In genomic region chr4:119233750-119234149, GRCh38 we compare ENCODE assay signal across 9 cellular contexts. TPM values are rescaled to one million over a fixed set of nuclear protein-coding genes. Genes with fewer than 3 reads are reported as not detected.
A peak's percentile ranks its signal among the peaks of the same experiment; 100 is the strongest.
DNase-seq lines count a peak whose midpoint lies in the region; TF ChIP-seq lines count a peak whose summit lies in the region.
"Had no signal": no experiment of that assay in that cellular context is flagged by ENCODE, and none has a peak within 500 bp of the region (broad histone marks: within the 10 kb centered on the region; RNA-seq: fewer than 3 reads in every experiment).

No MANE protein-coding gene starts in this region.

- H3K4me1 ChIP-seq in mesenchymal stem cell (ENCODE audit: control insufficient read depth, insufficient read depth, low read depth, low read length) (no peaks in the 10 kb centered on the region), A673 (ENCODE audit: insufficient read depth, low read length, poor library complexity, severe bottlenecking) (no peaks in the 10 kb centered on the region)

- POLR2A ChIA-PET in A673 (lab: Charles Lee; ENCODE audit: low non-redundant PET) = no interaction called here

- H2BK120ac ChIP-seq in mesenchymal stem cell (ENCODE audit: low read depth, low read length) = no peak overlapping the region

- H3K4ac ChIP-seq in mesenchymal stem cell (ENCODE audit: low read depth in 1 of 2, low read length in 2 of 2) = peak overlapping the region in 1 of 2 experiments; percentile 35

- H4K8ac ChIP-seq in mesenchymal stem cell (ENCODE audit: low read length) = peak overlapping the region; percentile 91

- CTCF ChIA-PET in A673 (lab: Charles Lee) = no interaction called here

- no peaks in the 10 kb centered on the region for H3K27me3 Mint-ChIP-seq in activated naive CD8-positive, alpha-beta T cell treated with anti-CD3 and anti-CD28 coated beads for 36 hours

- H3K14ac ChIP-seq in mesenchymal stem cell (ENCODE audit: low read length in 2 of 2) = no peak overlapping the region

- H3K4me3 ChIP-seq in MG63 (no peak overlapping the region), mesenchymal stem cell (ENCODE audit: insufficient read depth in 1 of 2, low read depth in 1 of 2, low read length in 2 of 2) (no peak overlapping the region), A673 (ENCODE audit: low read depth, low read length, poor library complexity, severe bottlenecking) (no peak overlapping the region)

- H3K36me3 Mint-ChIP-seq in activated naive CD8-positive, alpha-beta T cell treated with anti-CD3 and anti-CD28 coated beads for 36 hours = peaks cover 35% of the 10 kb centered on the region

- peak overlapping the region; percentile 32 for H3K4me3 Mint-ChIP-seq in activated naive CD8-positive, alpha-beta T cell treated with anti-CD3 and anti-CD28 coated beads for 36 hours

- H3K18ac ChIP-seq in mesenchymal stem cell (ENCODE audit: low read depth in 1 of 2, low read length in 2 of 2) = peak overlapping the region in 1 of 2 experiments; percentile 4

- H3K9me3 ChIP-seq in MG63 (no peaks in the 10 kb centered on the region), mesenchymal stem cell (ENCODE audit: control insufficient read depth, low read length) (no peaks in the 10 kb centered on the region), A673 (ENCODE audit: low read depth, low read length, poor library complexity, severe bottlenecking) (no peaks in the 10 kb centered on the region)

- H3K36me3 ChIP-seq in MG63 (peaks cover 5% of the 10 kb centered on the region; the same call in 1 of the 2 replicates), mesenchymal stem cell (ENCODE audit: control insufficient read depth in 1 of 2, insufficient read depth in 2 of 2, low read depth in 1 of 2, low read length in 2 of 2) (peaks cover 4 to 96% of the 10 kb centered on the region in 2 experiments), A673 (ENCODE audit: insufficient read depth, low read length, poor library complexity, severe bottlenecking) (no peaks in the 10 kb centered on the region)

- H3K9me3 Mint-ChIP-seq in activated naive CD8-positive, alpha-beta T cell treated with anti-CD3 and anti-CD28 coated beads for 36 hours = peaks cover 3% of the 10 kb centered on the region

- H2AK5ac ChIP-seq in mesenchymal stem cell (ENCODE audit: low read length, severe bottlenecking) = no peak overlapping the region

- H2BK12ac ChIP-seq in mesenchymal stem cell (ENCODE audit: low read length in 2 of 2) = no peak overlapping the region

- H3K27ac ChIP-seq in mesenchymal stem cell (ENCODE audit: low read length, poor library complexity, severe bottlenecking) (no peak overlapping the region), A673 (ENCODE audit: low read depth, low read length, poor library complexity, severe bottlenecking) (no peak overlapping the region)

- TF ChIP-seq CTCF in A673 (conservative IDR thresholded peaks at IDR 0.05; ENCODE audit: low read depth, low read length) = no peak

- no peak overlapping the region for H3K23ac ChIP-seq in mesenchymal stem cell (ENCODE audit: low read length in 2 of 2)

- no TSS peak for BruUV-seq in A673 (replicated peaks; lab: Mats Ljungman, UMichigan)

- H4K91ac ChIP-seq in mesenchymal stem cell (ENCODE audit: low read length) = no peak overlapping the region

- H3K79me1 ChIP-seq in mesenchymal stem cell (replicated peaks; ENCODE audit: low read length, poor library complexity, severe bottlenecking) = peaks cover 28% of the 10 kb centered on the region

- intact Hi-C loops in A673 (cut with micrococcal nuclease; ENCODE audit: unreplicated experiment) = no loop called here

- WGBS in mesenchymal stem cell = 32% methylated on average over 3 of the region's 3 CpGs

- peak overlapping the region; percentile 59 for H3K9ac ChIP-seq in mesenchymal stem cell (ENCODE audit: low read length)

- H3K4me1 Mint-ChIP-seq in activated naive CD8-positive, alpha-beta T cell treated with anti-CD3 and anti-CD28 coated beads for 36 hours = peaks cover 48% of the 10 kb centered on the region

- peak overlapping the region; percentile 81 for H3K27ac Mint-ChIP-seq in activated naive CD8-positive, alpha-beta T cell treated with anti-CD3 and anti-CD28 coated beads for 36 hours

- DNase-seq in CD1c-positive myeloid dendritic cell (ENCODE audit: extremely low spot score) = peak; percentile 61
- DNase-seq in MG63 = peak; percentile 8
- no peak for DNase-seq in activated naive CD8-positive, alpha-beta T cell treated with anti-CD3 and anti-CD28 coated beads for 36 hours
- DNase-seq in mesenchymal stem cell = no peak
- no peak for DNase-seq in NOMO-1 treated with DMSO at 0.1 percent for 48 hours (lab: John Stamatoyannopoulos, UW; ENCODE audit: unreplicated experiment)
- no peak for DNase-seq in RKO (ENCODE audit: low spot score)
- no peak for DNase-seq in A673 (ENCODE audit: low spot score)
- DNase-seq in cerebellar cortex (ENCODE audit: low spot score) = no peak
- DNase-seq: central memory CD4-positive, alpha-beta T cell had no signal

- H2BK15ac ChIP-seq in mesenchymal stem cell (ENCODE audit: low read depth, poor library complexity, severe bottlenecking) = no peak overlapping the region

- H2BK5ac ChIP-seq in mesenchymal stem cell (ENCODE audit: low read depth, low read length, poor library complexity, severe bottlenecking) = no peak overlapping the region

- no peak overlapping the region for H3K4me2 ChIP-seq in mesenchymal stem cell (ENCODE audit: low read length, poor library complexity, severe bottlenecking)

- no peaks in the 10 kb centered on the region for H3K27me3 ChIP-seq in MG63
- H3K27me3 ChIP-seq in mesenchymal stem cell (ENCODE audit: control insufficient read depth in 1 of 2, insufficient read depth in 1 of 2, low read length in 2 of 2) = no peaks in the 10 kb centered on the region
- no peaks in the 10 kb centered on the region for H3K27me3 ChIP-seq in A673 (replicated peaks; ENCODE audit: insufficient read depth, low read depth, low read length, poor library complexity)

- H2AFZ ChIP-seq in mesenchymal stem cell (ENCODE audit: low read depth, low read length) = no peak overlapping the region

RNA-seq across cellular contexts. Expression of gene USP53, which starts 21.2 kb away (rescaled TPM):
- total RNA-seq in MG63 (2014; rRNA removed; shearing (Covaris generic); ENCODE audit: low replicate concordance) = 6.3 and 47.3 TPM in 2 replicates
- total RNA-seq in activated naive CD8-positive, alpha-beta T cell treated with anti-CD3 and anti-CD28 coated beads for 36 hours = 10 to 100 TPM; 12.6 to 13.0 TPM
- polyA plus RNA-seq in mesenchymal stem cell (2013, experiment 1 of 2) = 17.7 TPM
- polyA plus RNA-seq in mesenchymal stem cell (2013, experiment 2 of 2) = 17.4 TPM
- 10.5 and 12.2 TPM in 2 replicates for total RNA-seq in A673 (2021)

Comparison
In these comparisons a context has a peak if more than half of its experiments do, and no peak if none do; other contexts are left out.
1. DNase-seq: peak in CD1c-positive myeloid dendritic cell (single experiment) and MG63 (single experiment); none in activated naive CD8-positive, alpha-beta T cell treated with anti-CD3 and anti-CD28 coated beads for 36 hours (single experiment), mesenchymal stem cell (single experiment), NOMO-1 treated with DMSO at 0.1 percent for 48 hours (single experiment), RKO (single experiment), A673 (single experiment) and cerebellar cortex (single experiment).